Comparison of ENCODE assay signal across 8 cellular contexts in genomic region chr6:13574149-13574570, GRCh38. TPM values are rescaled to one million over a fixed set of nuclear protein-coding genes. Genes with fewer than 3 reads are reported as not detected.
A peak's percentile ranks its signal among the peaks of the same experiment; 100 is the strongest.
DNase-seq lines count a peak whose midpoint lies in the region; ATAC-seq and TF ChIP-seq lines count a peak whose summit lies in the region.

No MANE protein-coding gene starts in this region.

- no peaks in the 10 kb centered on the region for H3K9me3 ChIP-seq in IMR-90 (ENCODE audit: control insufficient read depth, insufficient read depth, low read length)
- H3K9me3 ChIP-seq in OCI-LY3 (ENCODE audit: insufficient read depth, low read length): no peaks in the 10 kb centered on the region

- POLR2A ChIA-PET in IMR-90 (lab: Charles Lee; ENCODE audit: unreplicated experiment): interaction anchor here (1.5 kb wide), 1 partner anchor 246 kb away, joined by 5 read pairs; the partner anchor contains the start of gene TBC1D7

- dilution Hi-C loops in IMR-90 (cut with HindIII; ENCODE audit: low sequenced_read_pairs, unreplicated experiment): no loop called here

- no peaks in the 10 kb centered on the region; the same call in 1 of the 2 replicates for H3K9me1 ChIP-seq in IMR-90 (ENCODE audit: insufficient read depth, low read length)

- intact Hi-C loops in IMR-90 (cut with micrococcal nuclease): loop anchor here (2.0 kb wide), 2 partner anchors 41 to 87 kb away; partner anchors contain the start of genes GFOD1 and NOL7

- peak overlapping the region; percentile 84; the same call in 1 of the 2 replicates for H3K14ac ChIP-seq in IMR-90 (replicated peaks; ENCODE audit: low read depth, low read length)

- H3K4me1 ChIP-seq in IMR-90 (ENCODE audit: control insufficient read depth, insufficient read depth, low read length): no peaks in the 10 kb centered on the region; the same call in 1 of the 2 replicates
- H3K4me1 ChIP-seq in OCI-LY3 (ENCODE audit: low read length): peaks cover 8% of the 10 kb centered on the region

- H3K4me3 Mint-ChIP-seq in activated T-cell treated with anti-CD3 and anti-CD28 coated beads, Interleukin-2, amount 50 U/mL, for 24 hours: peak overlapping the region; percentile 97

- H3K4me1 Mint-ChIP-seq in activated T-cell treated with anti-CD3 and anti-CD28 coated beads, Interleukin-2, amount 50 U/mL, for 24 hours (ENCODE audit: low read depth): peaks cover 29% of the 10 kb centered on the region

- H4K5ac ChIP-seq in IMR-90 (ENCODE audit: low read depth, low read length): no peak overlapping the region

- H3K79me1 ChIP-seq in IMR-90 (ENCODE audit: low read depth in 1 of 2, low read length in 2 of 2): peaks cover 7 to 13% of the 10 kb centered on the region in 2 experiments

- H3K4me3 ChIP-seq in IMR-90 (ENCODE audit: insufficient read depth, low read depth, low read length) (peak overlapping the region; percentile 76), OCI-LY3 (ENCODE audit: low read length) (peak overlapping the region; percentile 95)

- H2AK9ac ChIP-seq in IMR-90 (replicated peaks; ENCODE audit: low read depth, low read length, poor library complexity): peak overlapping the region; percentile 92

- H3K27ac Mint-ChIP-seq in activated T-cell treated with anti-CD3 and anti-CD28 coated beads, Interleukin-2, amount 50 U/mL, for 24 hours: peak overlapping the region; percentile 99

- CTCF ChIA-PET in IMR-90 (lab: Yijun Ruan, JAX): interaction anchor here (0.7 to 1.5 kb wide), 9 partner anchors 13 to 194 kb away, joined by 3 to 6 read pairs (median 3); partner anchors contain the start of gene NOL7

- peak overlapping the region; percentile 21; the same call in 1 of the 2 replicates for H4K91ac ChIP-seq in IMR-90 (ENCODE audit: insufficient read depth, low read depth, low read length)

- no peak overlapping the region for H3K23ac ChIP-seq in IMR-90 (ENCODE audit: low read depth, low read length)

- no peaks in the 10 kb centered on the region for H3K79me2 ChIP-seq in OCI-LY3 (ENCODE audit: low read length)

- H4K20me1 ChIP-seq in IMR-90 (ENCODE audit: insufficient read depth, low read length): no peaks in the 10 kb centered on the region
- H4K20me1 ChIP-seq in OCI-LY3 (ENCODE audit: insufficient read depth, low read length): no peaks in the 10 kb centered on the region

- H3K9ac ChIP-seq in IMR-90 (ENCODE audit: low read depth, low read length): peak overlapping the region; percentile 92
- peak overlapping the region; percentile 82 for H3K9ac ChIP-seq in OCI-LY3 (ENCODE audit: low read length)

- peak; percentile 41; the same call in 1 of the 2 replicates for TF ChIP-seq RAD21 in IMR-90 (IDR thresholded peaks at IDR 0.05; ENCODE audit: low read length)

- no peak overlapping the region for H2BK15ac ChIP-seq in IMR-90 (ENCODE audit: low read depth, low read length)

- no peak overlapping the region for H2AK5ac ChIP-seq in IMR-90 (ENCODE audit: low read depth, low read length)

- H3K27me3 ChIP-seq in IMR-90 (ENCODE audit: control insufficient read depth, insufficient read depth, low read length) (peaks cover 6% of the 10 kb centered on the region; the same call in 1 of the 2 replicates), OCI-LY3 (ENCODE audit: low read depth, low read length) (no peaks in the 10 kb centered on the region)

- peak overlapping the region; percentile 34; the same call in 1 of the 2 replicates for H3K4ac ChIP-seq in IMR-90 (ENCODE audit: low read depth, low read length)

- 2% methylated on average over 10 of the region's 46 CpGs; no CpG with 5 or more reads in 1 of the 2 experiments for whole genome bisulfite sequencing in IMR-90 (ENCODE audit: extremely low coverage in 2 of 2, insufficient read length in 1 of 2), 2 experiments

- in situ Hi-C loops in IMR-90 (cut with MboI; ENCODE audit: low sequenced_read_pairs): no loop called here

- no peak overlapping the region for H2BK20ac ChIP-seq in IMR-90 (ENCODE audit: low read depth, low read length)

- no peaks in the 10 kb centered on the region for H3K9me3 Mint-ChIP-seq in activated T-cell treated with anti-CD3 and anti-CD28 coated beads, Interleukin-2, amount 50 U/mL, for 24 hours

- no peaks in the 10 kb centered on the region for H3K36me3 ChIP-seq in IMR-90 (ENCODE audit: control insufficient read depth, insufficient read depth, low read length)
- no peaks in the 10 kb centered on the region for H3K36me3 ChIP-seq in OCI-LY3 (replicated peaks; ENCODE audit: low read depth, low read length)

- H4K8ac ChIP-seq in IMR-90 (ENCODE audit: low read depth in 2 of 2, low read length in 2 of 2): peak overlapping the region; percentile 43 to 66; a peak in 2 of 4 replicates

- H2BK5ac ChIP-seq in IMR-90 (ENCODE audit: low read depth, low read length, poor library complexity, severe bottlenecking): peak overlapping the region; percentile 64

- DNase-seq in DMS53 (lab: John Stamatoyannopoulos, UW) (peak; percentile 97), IMR-90 (peak; percentile 90), myocyte (ENCODE audit: low read depth) (peak; percentile 94)
- peak; percentile 94 for DNase-seq in activated T-cell treated with anti-CD3 and anti-CD28 coated beads, Interleukin-2, amount 50 U/mL, for 24 hours
- DNase-seq in stimulated activated CD8-positive, alpha-beta memory T cell treated with anti-CD3 and anti-CD28 coated beads, Interleukin-7, amount 100 ng/mL, for 4 hours (ENCODE audit: low read depth in 2 of 2): peak; percentile 88 to 94

- H3K27ac ChIP-seq in IMR-90 (ENCODE audit: insufficient read depth, low read length): peak overlapping the region; percentile 69; the same call in 1 of the 2 replicates
- peak overlapping the region; percentile 68 for H3K27ac ChIP-seq in OCI-LY3 (ENCODE audit: low read length)

- no peak overlapping the region for H3K18ac ChIP-seq in IMR-90 (ENCODE audit: low read depth, low read length)

- peak; percentile 71 for ATAC-seq in GM21529 (IDR thresholded peaks at IDR 0.05; ENCODE audit: unreplicated experiment)
- peak; percentile 91 for ATAC-seq in IMR-90 (ENCODE audit: low read depth)
- peak; percentile 96 for ATAC-seq in esophagus mucosa

- peak overlapping the region; percentile 45; the same call in 1 of the 2 replicates for H2BK120ac ChIP-seq in IMR-90 (ENCODE audit: low read depth, low read length)

- BruUV-seq in IMR-90 (replicated peaks; lab: Mats Ljungman, UMichigan): no TSS peak

- peak; percentile 81 for TF ChIP-seq POLR2A in IMR-90 (IDR thresholded peaks at IDR 0.05; ENCODE audit: low read depth, low read length)

- peak overlapping the region; percentile 95 for H2AFZ ChIP-seq in IMR-90 (replicated peaks; ENCODE audit: low read length, poor library complexity)
- H2AFZ ChIP-seq in OCI-LY3 (ENCODE audit: low read depth, low read length): no peak overlapping the region; the same call in 1 of the 2 replicates

- no peaks in the 10 kb centered on the region for H3K27me3 Mint-ChIP-seq in activated T-cell treated with anti-CD3 and anti-CD28 coated beads, Interleukin-2, amount 50 U/mL, for 24 hours

- no peak overlapping the region for H3K56ac ChIP-seq in IMR-90 (ENCODE audit: extremely low read depth, insufficient read depth, low read length)

- H3K4me2 ChIP-seq in IMR-90 (ENCODE audit: low read depth, low read length) (peak overlapping the region; percentile 98; the same call in 1 of the 2 replicates), OCI-LY3 (ENCODE audit: low read length) (peak overlapping the region; percentile 95)

- TF ChIP-seq CTCF in IMR-90 (conservative IDR thresholded peaks at IDR 0.05; ENCODE audit: low read depth, low read length): peak; percentile 49
- TF ChIP-seq CTCF in OCI-LY3 (IDR thresholded peaks at IDR 0.05; ENCODE audit: low read depth, low read length): peak; percentile 34

- peaks cover 16% of the 10 kb centered on the region for H3K36me3 Mint-ChIP-seq in activated T-cell treated with anti-CD3 and anti-CD28 coated beads, Interleukin-2, amount 50 U/mL, for 24 hours (ENCODE audit: low read depth)

TF ChIP-seq in IMR-90, 13 proteins besides CTCF, POLR2A, EP300 and RAD21:
- TF ChIP-seq BHLHE40 (IDR thresholded peaks at IDR 0.05; ENCODE audit: low read depth, low read length) (no peak; the same call in 1 of the 2 replicates), CHD1 (IDR thresholded peaks at IDR 0.05; ENCODE audit: low read depth, low read length) (no peak), MXI1 (IDR thresholded peaks at IDR 0.05; ENCODE audit: borderline replicate concordance, low read depth, low read length) (no peak), MAZ (IDR thresholded peaks at IDR 0.05; ENCODE audit: borderline replicate concordance, low read depth, low read length) (0 out of 2 replicates have a peak, but pooled peaks have one; percentile 38), MAFK (IDR thresholded peaks at IDR 0.05; ENCODE audit: low read depth, low read length) (no peak), FOS (IDR thresholded peaks at IDR 0.05; ENCODE audit: low read depth, low read length) (no peak), USF2 (IDR thresholded peaks at IDR 0.05; ENCODE audit: low read depth, low read length) (no peak)
TF ChIP-seq in IMR-90: peak in this region for 1.

RNA-seq across cellular contexts. Expression of gene SIRT5, which starts 0.2 kb away (rescaled TPM):
- total RNA-seq in IMR-90 (2012; rRNA removed) (5.0 and 5.2 TPM in 2 replicates), esophagus mucosa (7.2 TPM), myocyte (5.7 and 6.9 TPM in 2 replicates)
- 4.6 and 4.7 TPM in 2 replicates for polyA plus RNA-seq in IMR-90 (2012; rRNA removed)
- 2.8 TPM in 2 replicates for polyA plus RNA-seq in IMR-90 (2012; cell fraction: cytosol; rRNA removed)
- 7.5 and 18.8 TPM in 2 replicates for polyA plus RNA-seq in IMR-90 (2012; cell fraction: nucleus; rRNA removed; ENCODE audit: low replicate concordance)
- polyA plus RNA-seq in myocyte (2012): 6.1 TPM

RNA-seq across cellular contexts. Expression of gene NOL7, which starts 41.0 kb away (rescaled TPM):
- total RNA-seq in IMR-90 (2012; rRNA removed): 21.3 and 60.8 TPM in 2 replicates
- polyA plus RNA-seq in IMR-90 (2012; rRNA removed): 33.4 and 34.5 TPM in 2 replicates
- 36.6 and 39.1 TPM in 2 replicates for polyA plus RNA-seq in IMR-90 (2012; cell fraction: cytosol; rRNA removed)
- 16.3 and 34.0 TPM in 2 replicates for polyA plus RNA-seq in IMR-90 (2012; cell fraction: nucleus; rRNA removed; ENCODE audit: low replicate concordance)
- 33.1 TPM for total RNA-seq in esophagus mucosa
- total RNA-seq in myocyte: 59.9 and 75.7 TPM in 2 replicates
- 47.4 TPM for polyA plus RNA-seq in myocyte (2012)

Comparison
In these comparisons a context has a peak if more than half of its experiments do, and no peak if none do; other contexts are left out.
1. Peak in every context shown above with its lines: DNase-seq, ATAC-seq, H3K4me3 ChIP-seq and H3K27ac ChIP-seq.